ENCODE assay signal across 8 cellular contexts in genomic region chr13:51645154-51645650, GRCh38.
A peak's percentile ranks its signal among the peaks of the same experiment; 100 is the strongest.
DNase-seq lines count a peak whose midpoint lies in the region; ATAC-seq and TF ChIP-seq lines count a peak whose summit lies in the region.

No MANE protein-coding gene starts in this region.

- no peak overlapping the region for H2AFZ ChIP-seq in osteoblast (ENCODE audit: low read length)

- H3K4me3 ChIP-seq in AG09309 (ENCODE audit: control insufficient read depth, low read depth, low read length): no peak overlapping the region
- H3K4me3 ChIP-seq in SK-N-MC: peak overlapping the region; percentile 62
- no peak overlapping the region for H3K4me3 ChIP-seq in endodermal cell (ENCODE audit: low read length)
- H3K4me3 ChIP-seq in osteoblast (ENCODE audit: insufficient read depth, low read length): peak overlapping the region; percentile 22

- H4K20me1 ChIP-seq in osteoblast (ENCODE audit: insufficient read depth, low read length): peaks cover 4% of the 10 kb centered on the region

- no peak overlapping the region for H3K27ac Mint-ChIP-seq in endodermal cell

- H3K4me1 ChIP-seq in endodermal cell (ENCODE audit: control insufficient read depth, insufficient read depth, low read length): no peaks in the 10 kb centered on the region
- H3K4me1 ChIP-seq in osteoblast (ENCODE audit: insufficient read depth, low read length): peaks cover 36% of the 10 kb centered on the region

- H3K27me3 ChIP-seq in endodermal cell (ENCODE audit: control insufficient read depth, insufficient read depth, low read length, poor library complexity, severe bottlenecking): no peaks in the 10 kb centered on the region
- H3K27me3 ChIP-seq in osteoblast (ENCODE audit: insufficient read depth, low read length): no peaks in the 10 kb centered on the region

- DNase-seq in AG09309 (ENCODE audit: low read depth) (peak; percentile 49), SK-N-MC (ENCODE audit: low read depth, low spot score) (peak; percentile 81), endodermal cell (no peak), osteoblast (ENCODE audit: insufficient read length, low spot score, missing footprints) (peak; percentile 65), HPDE6-E6E7 (ENCODE audit: extremely low spot score) (no peak), NCI-H1092 treated with DMSO at 0.1 percent for 48 hours (lab: John Stamatoyannopoulos, UW) (no peak)

- H3K27ac ChIP-seq in SK-N-MC (peak overlapping the region; percentile 87), endodermal cell (ENCODE audit: low read depth, low read length) (peak overlapping the region; percentile 68), osteoblast (ENCODE audit: low read depth, low read length) (peak overlapping the region; percentile 98)

- H3K79me2 ChIP-seq in osteoblast (ENCODE audit: insufficient read depth, low read length): peaks cover 68% of the 10 kb centered on the region

- H3K36me3 ChIP-seq in SK-N-MC (ENCODE audit: insufficient read depth, low read length) (no peaks in the 10 kb centered on the region), endodermal cell (ENCODE audit: control insufficient read depth, insufficient read depth, low read length) (no peaks in the 10 kb centered on the region), osteoblast (ENCODE audit: insufficient read depth, low read length) (no peaks in the 10 kb centered on the region)

- no peaks in the 10 kb centered on the region for H3K27me3 Mint-ChIP-seq in endodermal cell (ENCODE audit: insufficient read depth)

- peaks cover 2% of the 10 kb centered on the region for H3K9me3 Mint-ChIP-seq in endodermal cell

- H3K36me3 Mint-ChIP-seq in endodermal cell (ENCODE audit: low read depth): peaks cover 5% of the 10 kb centered on the region

- TF ChIP-seq CTCF in AG09309 (IDR thresholded peaks at IDR 0.05; ENCODE audit: control insufficient read depth, insufficient read depth, low read depth, low read length, missing control alignments) (no peak), endodermal cell (conservative IDR thresholded peaks at IDR 0.05) (no peak), osteoblast (IDR thresholded peaks at IDR 0.05; ENCODE audit: extremely low read depth, low read depth, low read length) (no peak)

- 86% methylated on average over 4 of the region's 4 CpGs; no CpG with 5 or more reads in 1 of the 2 experiments for WGBS in endodermal cell (ENCODE audit: insufficient coverage in 1 of 2, insufficient read length in 1 of 2), 2 experiments

- peaks cover 38% of the 10 kb centered on the region for H3K4me1 Mint-ChIP-seq in endodermal cell

- H3K9me3 ChIP-seq in SK-N-MC (ENCODE audit: low read depth, low read length): no peaks in the 10 kb centered on the region
- H3K9me3 ChIP-seq in endodermal cell (ENCODE audit: control insufficient read depth, low read length): no peaks in the 10 kb centered on the region
- no peaks in the 10 kb centered on the region for H3K9me3 ChIP-seq in osteoblast (ENCODE audit: low read depth, low read length)

- H3K9ac ChIP-seq in SK-N-MC (ENCODE audit: insufficient read length) (peak overlapping the region; percentile 35), endodermal cell (ENCODE audit: extremely low read depth, low read length, poor library complexity, severe bottlenecking) (no peak overlapping the region)

- peak; percentile 63 for ATAC-seq in GM21786 (IDR thresholded peaks at IDR 0.05; ENCODE audit: unreplicated experiment)
- ATAC-seq in HG02678 (IDR thresholded peaks at IDR 0.05; ENCODE audit: unreplicated experiment): no peak

- H3K4me3 Mint-ChIP-seq in endodermal cell: no peak overlapping the region

- peak overlapping the region; percentile 89 for H3K4me2 ChIP-seq in osteoblast (ENCODE audit: insufficient read depth, low read length)

Comparison
In these comparisons a context has a peak if more than half of its experiments do, and no peak if none do; other contexts are left out.
1. DNase-seq: peak in AG09309 (single experiment), SK-N-MC (single experiment) and osteoblast (single experiment); none in endodermal cell (single experiment), HPDE6-E6E7 (single experiment) and NCI-H1092 treated with DMSO at 0.1 percent for 48 hours (single experiment).
2. H3K4me3 ChIP-seq: peak in SK-N-MC (single experiment) and osteoblast (single experiment); none in AG09309 (single experiment) and endodermal cell (single experiment).
3. Peak in every context shown above with its lines, with median percentiles within 50 percentile points of each other: H3K27ac ChIP-seq.